ENCODE assay signal across 1 cellular context in genomic region chr6:167840526-167841179, GRCh38.
TF ChIP-seq lines count a peak whose summit lies in the region.

No MANE protein-coding gene starts in this region.

TF ChIP-seq in K562, 482 proteins besides CTCF, POLR2A, EP300 and RAD21 (continued from another document):
- TF ChIP-seq, protein P1, sequence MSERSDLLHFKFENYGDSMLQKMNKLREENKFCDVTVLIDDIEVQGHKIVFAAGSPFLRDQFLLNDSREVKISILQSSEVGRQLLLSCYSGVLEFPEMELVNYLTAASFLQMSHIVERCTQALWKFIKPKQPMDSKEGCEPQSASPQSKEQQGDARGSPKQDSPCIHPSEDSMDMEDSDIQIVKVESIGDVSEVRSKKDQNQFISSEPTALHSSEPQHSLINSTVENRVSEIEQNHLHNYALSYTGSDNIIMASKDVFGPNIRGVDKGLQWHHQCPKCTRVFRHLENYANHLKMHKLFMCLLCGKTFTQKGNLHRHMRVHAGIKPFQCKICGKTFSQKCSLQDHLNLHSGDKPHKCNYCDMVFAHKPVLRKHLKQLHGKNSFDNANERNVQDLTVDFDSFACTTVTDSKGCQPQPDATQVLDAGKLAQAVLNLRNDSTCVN (CRISPR knock-in tag; IDR thresholded peaks at IDR 0.05), result no peak
- TF ChIP-seq, protein P2, sequence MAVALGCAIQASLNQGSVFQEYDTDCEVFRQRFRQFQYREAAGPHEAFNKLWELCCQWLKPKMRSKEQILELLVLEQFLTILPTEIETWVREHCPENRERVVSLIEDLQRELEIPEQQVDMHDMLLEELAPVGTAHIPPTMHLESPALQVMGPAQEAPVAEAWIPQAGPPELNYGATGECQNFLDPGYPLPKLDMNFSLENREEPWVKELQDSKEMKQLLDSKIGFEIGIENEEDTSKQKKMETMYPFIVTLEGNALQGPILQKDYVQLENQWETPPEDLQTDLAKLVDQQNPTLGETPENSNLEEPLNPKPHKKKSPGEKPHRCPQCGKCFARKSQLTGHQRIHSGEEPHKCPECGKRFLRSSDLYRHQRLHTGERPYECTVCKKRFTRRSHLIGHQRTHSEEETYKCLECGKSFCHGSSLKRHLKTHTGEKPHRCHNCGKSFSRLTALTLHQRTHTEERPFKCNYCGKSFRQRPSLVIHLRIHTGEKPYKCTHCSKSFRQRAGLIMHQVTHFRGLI (CRISPR knock-in tag; IDR thresholded peaks at IDR 0.05), result no peak
- TF ChIP-seq YBX1 (IDR thresholded peaks at IDR 0.05) (no peak), MBD2 (IDR thresholded peaks at IDR 0.05; ENCODE audit: borderline replicate concordance, low read depth) (peak; percentile 13; the same call in 1 of the 2 replicates), OTX1 (CRISPR knock-in tag; IDR thresholded peaks at IDR 0.05) (no peak), ILK (tag; IDR thresholded peaks at IDR 0.05; ENCODE audit: borderline replicate concordance, low read depth) (no peak), SRSF9 (IDR thresholded peaks at IDR 0.05; ENCODE audit: borderline replicate concordance, low read depth, low read length) (no peak), HCFC1 (IDR thresholded peaks at IDR 0.05; ENCODE audit: low read depth, low read length) (no peak), SIRT6 (IDR thresholded peaks at IDR 0.05; ENCODE audit: low read depth, low read length) (no peak)
- TF ChIP-seq, protein P3, sequence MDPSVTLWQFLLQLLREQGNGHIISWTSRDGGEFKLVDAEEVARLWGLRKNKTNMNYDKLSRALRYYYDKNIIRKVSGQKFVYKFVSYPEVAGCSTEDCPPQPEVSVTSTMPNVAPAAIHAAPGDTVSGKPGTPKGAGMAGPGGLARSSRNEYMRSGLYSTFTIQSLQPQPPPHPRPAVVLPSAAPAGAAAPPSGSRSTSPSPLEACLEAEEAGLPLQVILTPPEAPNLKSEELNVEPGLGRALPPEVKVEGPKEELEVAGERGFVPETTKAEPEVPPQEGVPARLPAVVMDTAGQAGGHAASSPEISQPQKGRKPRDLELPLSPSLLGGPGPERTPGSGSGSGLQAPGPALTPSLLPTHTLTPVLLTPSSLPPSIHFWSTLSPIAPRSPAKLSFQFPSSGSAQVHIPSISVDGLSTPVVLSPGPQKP (CRISPR knock-in tag; IDR thresholded peaks at IDR 0.05), result no peak
TF ChIP-seq in K562: peak in this region for 61.
